Comparison of ENCODE assay signal across 9 cellular contexts in the genomic region with DNA sequence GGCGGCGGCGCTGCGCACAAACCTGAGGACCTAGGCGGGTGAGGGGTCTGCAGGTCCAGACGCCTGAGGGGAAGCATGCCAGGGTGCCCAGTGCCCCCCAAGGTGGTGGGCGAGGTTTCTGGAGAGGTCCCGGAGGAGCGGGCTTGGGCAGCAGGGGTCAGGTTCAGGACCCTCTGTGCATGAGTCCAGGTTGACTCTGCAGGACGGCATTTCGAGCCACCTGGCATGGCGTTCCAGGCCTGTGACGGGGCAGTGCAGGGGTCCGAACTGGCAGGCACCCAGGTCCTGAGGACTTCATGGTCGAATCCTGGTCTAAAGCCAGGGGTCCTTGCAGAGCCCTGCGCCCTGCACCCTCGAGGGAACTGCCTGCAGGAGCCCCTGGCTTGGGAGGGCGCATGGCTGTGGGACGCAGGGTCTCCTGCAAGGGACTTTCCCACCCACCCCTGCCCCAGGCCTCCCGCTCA. TPM values are rescaled to one million over a fixed set of nuclear protein-coding genes. Genes with fewer than 3 reads are reported as not detected.
DNase-seq lines count a peak whose midpoint lies in the region; FAIRE-seq and TF ChIP-seq lines count a peak whose summit lies in the region.
"Had no signal": no experiment of that assay in that cellular context is flagged by ENCODE, and none has a peak within 500 bp of the region (broad histone marks: within the 10 kb centered on the region; RNA-seq: fewer than 3 reads in every experiment).

No MANE protein-coding gene starts in this region.

- H3K4me1 ChIP-seq in astrocyte (ENCODE audit: insufficient read depth, low read length), result peaks cover 49% of the 10 kb centered on the region
- H3K4me1 ChIP-seq in A673 (ENCODE audit: insufficient read depth, low read length, poor library complexity, severe bottlenecking), result peaks cover 38% of the 10 kb centered on the region

- H3K79me2 ChIP-seq in astrocyte (ENCODE audit: insufficient read depth, low read length), result peaks cover 75% of the 10 kb centered on the region

- H3K36me3 ChIP-seq in astrocyte (ENCODE audit: insufficient read depth, low read length), result no peaks in the 10 kb centered on the region
- no peaks in the 10 kb centered on the region for H3K36me3 ChIP-seq in A673 (ENCODE audit: insufficient read depth, low read length, poor library complexity, severe bottlenecking)

- H3K9me3 ChIP-seq in astrocyte (ENCODE audit: insufficient read depth, low read depth, low read length), result no peaks in the 10 kb centered on the region
- H3K9me3 ChIP-seq in A673 (ENCODE audit: low read depth, low read length, poor library complexity, severe bottlenecking), result no peaks in the 10 kb centered on the region

- TF ChIP-seq CTCF in GM12865 (IDR thresholded peaks at IDR 0.05; ENCODE audit: insufficient read depth, low read depth, low read length, missing control alignments) (no peak), astrocyte (IDR thresholded peaks at IDR 0.05; ENCODE audit: insufficient read depth, low read depth, low read length) (no peak), A673 (conservative IDR thresholded peaks at IDR 0.05; ENCODE audit: low read depth, low read length) (no peak)

- H3K9ac ChIP-seq in astrocyte (ENCODE audit: low read length), result peak overlapping the region; percentile 55

- H3K27ac ChIP-seq in astrocyte (ENCODE audit: low read depth, low read length) (no peak overlapping the region), skin epidermis (peak overlapping the region in 15 of 21 experiments; percentile 5 to 98 (median 88)), A673 (ENCODE audit: low read depth, low read length, poor library complexity, severe bottlenecking) (no peak overlapping the region)

- peaks cover 4% of the 10 kb centered on the region for H3K4me1 Mint-ChIP-seq in astrocyte (ENCODE audit: low read depth, unreplicated experiment)

- DNase-seq in GM12865 (ENCODE audit: low read depth) (no peak), astrocyte (ENCODE audit: low read depth) (no peak), COLO668 (lab: John Stamatoyannopoulos, UW; ENCODE audit: unreplicated experiment) (no peak), NCI-H1417 treated with DMSO at 0.1 percent for 48 hours (lab: John Stamatoyannopoulos, UW) (no peak), A673 (ENCODE audit: low spot score) (no peak), hippocampal formation (lab: John Stamatoyannopoulos, UW) (no peak)
- DNase-seq: T-helper 9 cell had no signal

- POLR2A ChIA-PET in A673 (lab: Charles Lee; ENCODE audit: low non-redundant PET), result no interaction called here

- BruUV-seq in A673 (replicated peaks; lab: Mats Ljungman, UMichigan), result no TSS peak

- no peak overlapping the region for H2AFZ ChIP-seq in astrocyte (ENCODE audit: low read depth, low read length)

- H3K27ac Mint-ChIP-seq in astrocyte (ENCODE audit: unreplicated experiment), result no peak overlapping the region

- H3K4me3 ChIP-seq in GM12865 (ENCODE audit: low read depth, low read length) (peak overlapping the region; percentile 76), astrocyte (ENCODE audit: insufficient read depth, low read depth, low read length) (peak overlapping the region; percentile 68), iPS-11a (ENCODE audit: low read depth, low read length) (peak overlapping the region; percentile 8), skin epidermis (peak overlapping the region in 2 of 7 experiments; percentile 49 to 74), A673 (ENCODE audit: low read depth, low read length, poor library complexity, severe bottlenecking) (no peak overlapping the region)

- H3K36me3 Mint-ChIP-seq in astrocyte (ENCODE audit: low read depth, unreplicated experiment), result no peaks in the 10 kb centered on the region

- H3K4me2 ChIP-seq in astrocyte (ENCODE audit: low read length), result peak overlapping the region; percentile 88

- no peak for FAIRE-seq in astrocyte (lab: Jason Lieb, UNC)

- H3K27me3 ChIP-seq in astrocyte (ENCODE audit: insufficient read depth, low read length) (no peaks in the 10 kb centered on the region), A673 (replicated peaks; ENCODE audit: insufficient read depth, low read depth, low read length, poor library complexity) (peaks cover 7% of the 10 kb centered on the region)

- H3K4me3 Mint-ChIP-seq in astrocyte (ENCODE audit: unreplicated experiment), result peak overlapping the region; percentile 70

- CTCF ChIA-PET in A673 (lab: Charles Lee), result no interaction called here

- intact Hi-C loops in A673 (cut with micrococcal nuclease; ENCODE audit: unreplicated experiment), result no loop called here

- no peaks in the 10 kb centered on the region for H3K27me3 Mint-ChIP-seq in astrocyte (ENCODE audit: low read depth, unreplicated experiment)

- peaks cover 62% of the 10 kb centered on the region for H4K20me1 ChIP-seq in astrocyte (ENCODE audit: insufficient read depth, low read length)

- no peaks in the 10 kb centered on the region for H3K9me3 Mint-ChIP-seq in astrocyte (ENCODE audit: unreplicated experiment)

RNA-seq across cellular contexts. Expression of a gene that starts 3.5 kb away (rescaled TPM):
- total RNA-seq in astrocyte (292 and 385 TPM in 2 replicates), A673 (2021) (0.97 and 2.8 TPM in 2 replicates)

RNA-seq across cellular contexts. Expression of a gene that starts 19.7 kb away (rescaled TPM):
- total RNA-seq in astrocyte, result 19.9 and 20.4 TPM in 2 replicates
- 43.6 and 58.8 TPM in 2 replicates for total RNA-seq in A673 (2021)

RNA-seq across cellular contexts. Expression of a gene that starts 41.1 kb away (rescaled TPM):
- 146 and 153 TPM in 2 replicates for total RNA-seq in astrocyte
- 139 and 150 TPM in 2 replicates for total RNA-seq in A673 (2021)

Comparison
In these comparisons a context has a peak if more than half of its experiments do, and no peak if none do; other contexts are left out.
1. H3K27ac ChIP-seq: peak in skin epidermis (15 of 21); none in astrocyte (single experiment) and A673 (single experiment).
2. RNA of a gene that starts 3.5 kb away (total RNA-seq): 292 to 385 TPM in astrocyte; 0.97 to 2.8 TPM in A673; every median in the first group is over 10 times any median in the second.